19 cellular contexts compared by ENCODE assay signal in genomic region chr13:65724261-65724660, GRCh38.
DNase-seq lines count a peak whose midpoint lies in the region; TF ChIP-seq lines count a peak whose summit lies in the region.
"Had no signal": no experiment of that assay in that cellular context is flagged by ENCODE, and none has a peak within 500 bp of the region (broad histone marks: within the 10 kb centered on the region; RNA-seq: fewer than 3 reads in every experiment).

No MANE protein-coding gene starts in this region.

- TF ChIP-seq CTCF in AG09309 (IDR thresholded peaks at IDR 0.05; ENCODE audit: control insufficient read depth, insufficient read depth, low read depth, low read length, missing control alignments): no peak
- no peak for TF ChIP-seq CTCF in cardiac fibroblast (IDR thresholded peaks at IDR 0.05; ENCODE audit: low read depth, low read length)
- no peak for TF ChIP-seq CTCF in progenitor cell of endocrine pancreas (IDR thresholded peaks at IDR 0.05; ENCODE audit: unreplicated experiment)
- TF ChIP-seq CTCF in endothelial cell (IDR thresholded peaks at IDR 0.05; ENCODE audit: unreplicated experiment): no peak

- H3K4me3 Mint-ChIP-seq in progenitor cell of endocrine pancreas (ENCODE audit: low read depth) (no peak overlapping the region), endothelial cell (ENCODE audit: unreplicated experiment) (no peak overlapping the region)
- H3K4me3 Mint-ChIP-seq: CD4-positive, CD25-positive, alpha-beta regulatory T cell; memory B cell; nephron progenitor cell; T-helper 1 cell treated with Interleukin-12 subunit alpha and Interleukin-12 subunit beta and Interleukin-4 antibody, amounts not matched to agents 30 μg/mL and 1 μg/mL, for 36 hours had no signal

- H3K4me3 ChIP-seq in AG09309 (ENCODE audit: control insufficient read depth, low read depth, low read length): no peak overlapping the region
- no peak overlapping the region for H3K4me3 ChIP-seq in Jurkat, Clone E6-1 (ENCODE audit: low read length)
- no peak overlapping the region for H3K4me3 ChIP-seq in cardiac fibroblast (replicated peaks in 1 of 2; ENCODE audit: low read depth in 2 of 2, low read length in 2 of 2)

- H3K9me3 Mint-ChIP-seq in progenitor cell of endocrine pancreas (ENCODE audit: low read depth) (no peaks in the 10 kb centered on the region), endothelial cell (ENCODE audit: unreplicated experiment) (no peaks in the 10 kb centered on the region)
- H3K9me3 Mint-ChIP-seq: nephron progenitor cell had no signal

- no peaks in the 10 kb centered on the region for H3K27me3 Mint-ChIP-seq in progenitor cell of endocrine pancreas
- no peaks in the 10 kb centered on the region for H3K27me3 Mint-ChIP-seq in endothelial cell (ENCODE audit: unreplicated experiment)
- H3K27me3 Mint-ChIP-seq: CD4-positive, CD25-positive, alpha-beta regulatory T cell; memory B cell had no signal

- DNase-seq in AG09309 (ENCODE audit: low read depth) (peak; percentile 14), cardiac fibroblast (ENCODE audit: low read depth in 2 of 2) (peak; percentile 80 to 84), lung microvascular endothelial cell (ENCODE audit: low read depth in 2 of 2) (peak; percentile 44 to 54), COLO829 (ENCODE audit: low spot score) (no peak), islet precursor cell (no peak), progenitor cell of endocrine pancreas (ENCODE audit: low spot score, unreplicated experiment) (no peak), endothelial cell (ENCODE audit: low spot score) (no peak)
- DNase-seq in Jurkat, Clone E6-1 (ENCODE audit: low read depth, low spot score): peak; percentile 32
- DNase-seq: amygdala; CD4-positive, CD25-positive, alpha-beta regulatory T cell; DMS53; KG1; NCI-H1048; NCI-H2081 treated with DMSO at 0.1 percent for 48 hours; NCI-H526; nephron progenitor cell; Right ventricle myocardium superior had no signal

- H3K27ac Mint-ChIP-seq in progenitor cell of endocrine pancreas: no peak overlapping the region
- H3K27ac Mint-ChIP-seq in endothelial cell (ENCODE audit: unreplicated experiment): no peak overlapping the region
- H3K27ac Mint-ChIP-seq: CD4-positive, CD25-positive, alpha-beta regulatory T cell; memory B cell; T-helper 1 cell treated with Interleukin-12 subunit alpha and Interleukin-12 subunit beta and Interleukin-4 antibody, amounts not matched to agents 30 μg/mL and 1 μg/mL, for 36 hours had no signal

- H3K36me3 Mint-ChIP-seq in progenitor cell of endocrine pancreas (ENCODE audit: insufficient read depth) (no peaks in the 10 kb centered on the region), endothelial cell (ENCODE audit: low read depth, unreplicated experiment) (no peaks in the 10 kb centered on the region)
- H3K36me3 Mint-ChIP-seq: CD4-positive, CD25-positive, alpha-beta regulatory T cell; memory B cell had no signal

- H3K4me1 Mint-ChIP-seq in progenitor cell of endocrine pancreas (ENCODE audit: low read depth): no peaks in the 10 kb centered on the region
- peaks cover 8% of the 10 kb centered on the region for H3K4me1 Mint-ChIP-seq in endothelial cell (ENCODE audit: unreplicated experiment)
- H3K4me1 Mint-ChIP-seq: CD4-positive, CD25-positive, alpha-beta regulatory T cell; memory B cell; nephron progenitor cell had no signal

Comparison
In these comparisons a context has a peak if more than half of its experiments do, and no peak if none do; other contexts are left out.
1. DNase-seq: peak in AG09309 (single experiment), Jurkat, Clone E6-1 (single experiment), cardiac fibroblast (2 of 2) and lung microvascular endothelial cell (2 of 2); none in COLO829 (single experiment), islet precursor cell (single experiment), progenitor cell of endocrine pancreas (single experiment) and endothelial cell (single experiment).